In genomic region chr10:79038841-79039201, GRCh38 we compare ENCODE assay signal across 1 cellular context.
TF ChIP-seq lines count a peak whose summit lies in the region.

No MANE protein-coding gene starts in this region.

TF ChIP-seq in K562, 482 proteins besides CTCF, POLR2A, EP300 and RAD21 (continued from another document and continues in another):
- TF ChIP-seq HMBOX1 (IDR thresholded peaks at IDR 0.05) = peak; percentile 99
- TF ChIP-seq, protein P1, sequence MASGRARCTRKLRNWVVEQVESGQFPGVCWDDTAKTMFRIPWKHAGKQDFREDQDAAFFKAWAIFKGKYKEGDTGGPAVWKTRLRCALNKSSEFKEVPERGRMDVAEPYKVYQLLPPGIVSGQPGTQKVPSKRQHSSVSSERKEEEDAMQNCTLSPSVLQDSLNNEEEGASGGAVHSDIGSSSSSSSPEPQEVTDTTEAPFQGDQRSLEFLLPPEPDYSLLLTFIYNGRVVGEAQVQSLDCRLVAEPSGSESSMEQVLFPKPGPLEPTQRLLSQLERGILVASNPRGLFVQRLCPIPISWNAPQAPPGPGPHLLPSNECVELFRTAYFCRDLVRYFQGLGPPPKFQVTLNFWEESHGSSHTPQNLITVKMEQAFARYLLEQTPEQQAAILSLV (tag; IDR thresholded peaks at IDR 0.05) = no peak
- no peak for TF ChIP-seq IRF2 (CRISPR knock-in tag; IDR thresholded peaks at IDR 0.05)
- TF ChIP-seq KAT7 (CRISPR knock-in tag; IDR thresholded peaks at IDR 0.05; ENCODE audit: borderline replicate concordance) = no peak
- no peak for TF ChIP-seq SREBF2 (CRISPR knock-in tag; IDR thresholded peaks at IDR 0.05)
- TF ChIP-seq, protein P2, sequence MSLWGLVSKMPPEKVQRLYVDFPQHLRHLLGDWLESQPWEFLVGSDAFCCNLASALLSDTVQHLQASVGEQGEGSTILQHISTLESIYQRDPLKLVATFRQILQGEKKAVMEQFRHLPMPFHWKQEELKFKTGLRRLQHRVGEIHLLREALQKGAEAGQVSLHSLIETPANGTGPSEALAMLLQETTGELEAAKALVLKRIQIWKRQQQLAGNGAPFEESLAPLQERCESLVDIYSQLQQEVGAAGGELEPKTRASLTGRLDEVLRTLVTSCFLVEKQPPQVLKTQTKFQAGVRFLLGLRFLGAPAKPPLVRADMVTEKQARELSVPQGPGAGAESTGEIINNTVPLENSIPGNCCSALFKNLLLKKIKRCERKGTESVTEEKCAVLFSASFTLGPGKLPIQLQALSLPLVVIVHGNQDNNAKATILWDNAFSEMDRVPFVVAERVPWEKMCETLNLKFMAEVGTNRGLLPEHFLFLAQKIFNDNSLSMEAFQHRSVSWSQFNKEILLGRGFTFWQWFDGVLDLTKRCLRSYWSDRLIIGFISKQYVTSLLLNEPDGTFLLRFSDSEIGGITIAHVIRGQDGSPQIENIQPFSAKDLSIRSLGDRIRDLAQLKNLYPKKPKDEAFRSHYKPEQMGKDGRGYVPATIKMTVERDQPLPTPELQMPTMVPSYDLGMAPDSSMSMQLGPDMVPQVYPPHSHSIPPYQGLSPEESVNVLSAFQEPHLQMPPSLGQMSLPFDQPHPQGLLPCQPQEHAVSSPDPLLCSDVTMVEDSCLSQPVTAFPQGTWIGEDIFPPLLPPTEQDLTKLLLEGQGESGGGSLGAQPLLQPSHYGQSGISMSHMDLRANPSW (CRISPR knock-in tag; IDR thresholded peaks at IDR 0.05) = no peak
- no peak for TF ChIP-seq FOXM1 (IDR thresholded peaks at IDR 0.05; ENCODE audit: low read depth)
- TF ChIP-seq FOXM1 (CRISPR knock-in tag; IDR thresholded peaks at IDR 0.05; ENCODE audit: low read depth) = no peak
- TF ChIP-seq E2F1 (CRISPR knock-in tag; IDR thresholded peaks at IDR 0.05) = no peak
- no peak for TF ChIP-seq ZNF511 (CRISPR knock-in tag; IDR thresholded peaks at IDR 0.05)
- peak; percentile 44; the same call in 1 of the 2 replicates for TF ChIP-seq CEBPB (tag; IDR thresholded peaks at IDR 0.05)
- no peak for TF ChIP-seq ELK1 (CRISPR knock-in tag; IDR thresholded peaks at IDR 0.05)
- no peak for TF ChIP-seq ZNF143 (CRISPR knock-in tag; IDR thresholded peaks at IDR 0.05)
- TF ChIP-seq ARHGAP35 (IDR thresholded peaks at IDR 0.05; ENCODE audit: partially characterized antibody) = no peak
- peak; percentile 56; the same call in 1 of the 2 replicates for TF ChIP-seq VEZF1 (CRISPR knock-in tag; IDR thresholded peaks at IDR 0.05)
- TF ChIP-seq EP400 (IDR thresholded peaks at IDR 0.05) = peak; percentile 50; the same call in 1 of the 2 replicates
- TF ChIP-seq ZEB2 (IDR thresholded peaks at IDR 0.05) = no peak
- TF ChIP-seq, protein P3, sequence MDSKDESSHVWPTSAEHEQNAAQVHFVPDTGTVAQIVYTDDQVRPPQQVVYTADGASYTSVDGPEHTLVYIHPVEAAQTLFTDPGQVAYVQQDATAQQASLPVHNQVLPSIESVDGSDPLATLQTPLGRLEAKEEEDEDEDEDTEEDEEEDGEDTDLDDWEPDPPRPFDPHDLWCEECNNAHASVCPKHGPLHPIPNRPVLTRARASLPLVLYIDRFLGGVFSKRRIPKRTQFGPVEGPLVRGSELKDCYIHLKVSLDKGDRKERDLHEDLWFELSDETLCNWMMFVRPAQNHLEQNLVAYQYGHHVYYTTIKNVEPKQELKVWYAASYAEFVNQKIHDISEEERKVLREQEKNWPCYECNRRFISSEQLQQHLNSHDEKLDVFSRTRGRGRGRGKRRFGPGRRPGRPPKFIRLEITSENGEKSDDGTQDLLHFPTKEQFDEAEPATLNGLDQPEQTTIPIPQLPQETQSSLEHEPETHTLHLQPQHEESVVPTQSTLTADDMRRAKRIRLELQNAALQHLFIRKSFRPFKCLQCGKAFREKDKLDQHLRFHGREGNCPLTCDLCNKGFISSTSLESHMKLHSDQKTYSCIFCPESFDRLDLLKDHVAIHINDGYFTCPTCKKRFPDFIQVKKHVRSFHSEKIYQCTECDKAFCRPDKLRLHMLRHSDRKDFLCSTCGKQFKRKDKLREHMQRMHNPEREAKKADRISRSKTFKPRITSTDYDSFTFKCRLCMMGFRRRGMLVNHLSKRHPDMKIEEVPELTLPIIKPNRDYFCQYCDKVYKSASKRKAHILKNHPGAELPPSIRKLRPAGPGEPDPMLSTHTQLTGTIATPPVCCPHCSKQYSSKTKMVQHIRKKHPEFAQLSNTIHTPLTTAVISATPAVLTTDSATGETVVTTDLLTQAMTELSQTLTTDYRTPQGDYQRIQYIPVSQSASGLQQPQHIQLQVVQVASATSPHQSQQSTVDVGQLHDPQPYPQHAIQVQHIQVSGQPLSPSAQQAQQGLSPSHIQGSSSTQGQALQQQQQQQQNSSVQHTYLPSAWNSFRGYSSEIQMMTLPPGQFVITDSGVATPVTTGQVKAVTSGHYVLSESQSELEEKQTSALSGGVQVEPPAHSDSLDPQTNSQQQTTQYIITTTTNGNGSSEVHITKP (IDR thresholded peaks at IDR 0.05; ENCODE audit: partially characterized antibody) = peak; percentile 40
- no peak for TF ChIP-seq ZNF41 (CRISPR knock-in tag; conservative IDR thresholded peaks at IDR 0.05)
- TF ChIP-seq RBM25 (IDR thresholded peaks at IDR 0.05; ENCODE audit: low read depth, low read length, severe bottlenecking) = no peak
- TF ChIP-seq SLC30A9 (CRISPR knock-in tag; IDR thresholded peaks at IDR 0.05) = no peak
- no peak for TF ChIP-seq SMAD1 (IDR thresholded peaks at IDR 0.05; ENCODE audit: low read depth, low read length, partially characterized antibody)
- no peak for TF ChIP-seq ETV1 (tag; conservative IDR thresholded peaks at IDR 0.05; ENCODE audit: low read depth)
- TF ChIP-seq, protein P4, sequence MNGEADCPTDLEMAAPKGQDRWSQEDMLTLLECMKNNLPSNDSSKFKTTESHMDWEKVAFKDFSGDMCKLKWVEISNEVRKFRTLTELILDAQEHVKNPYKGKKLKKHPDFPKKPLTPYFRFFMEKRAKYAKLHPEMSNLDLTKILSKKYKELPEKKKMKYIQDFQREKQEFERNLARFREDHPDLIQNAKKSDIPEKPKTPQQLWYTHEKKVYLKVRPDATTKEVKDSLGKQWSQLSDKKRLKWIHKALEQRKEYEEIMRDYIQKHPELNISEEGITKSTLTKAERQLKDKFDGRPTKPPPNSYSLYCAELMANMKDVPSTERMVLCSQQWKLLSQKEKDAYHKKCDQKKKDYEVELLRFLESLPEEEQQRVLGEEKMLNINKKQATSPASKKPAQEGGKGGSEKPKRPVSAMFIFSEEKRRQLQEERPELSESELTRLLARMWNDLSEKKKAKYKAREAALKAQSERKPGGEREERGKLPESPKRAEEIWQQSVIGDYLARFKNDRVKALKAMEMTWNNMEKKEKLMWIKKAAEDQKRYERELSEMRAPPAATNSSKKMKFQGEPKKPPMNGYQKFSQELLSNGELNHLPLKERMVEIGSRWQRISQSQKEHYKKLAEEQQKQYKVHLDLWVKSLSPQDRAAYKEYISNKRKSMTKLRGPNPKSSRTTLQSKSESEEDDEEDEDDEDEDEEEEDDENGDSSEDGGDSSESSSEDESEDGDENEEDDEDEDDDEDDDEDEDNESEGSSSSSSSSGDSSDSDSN (IDR thresholded peaks at IDR 0.05; ENCODE audit: borderline replicate concordance in 1 of 2, low read depth in 2 of 2, low read length in 2 of 2) = no peak
- TF ChIP-seq GTF2A2 (tag; IDR thresholded peaks at IDR 0.05) = no peak
- TF ChIP-seq ZNF324 (CRISPR knock-in tag; IDR thresholded peaks at IDR 0.05) = no peak
- no peak for TF ChIP-seq ZNF830 (CRISPR knock-in tag; IDR thresholded peaks at IDR 0.05)
- no peak for TF ChIP-seq RFX5 (IDR thresholded peaks at IDR 0.05; ENCODE audit: low read depth, low read length)
- TF ChIP-seq NFATC3 (IDR thresholded peaks at IDR 0.05) = no peak
- TF ChIP-seq PATZ1 (CRISPR knock-in tag; IDR thresholded peaks at IDR 0.05; ENCODE audit: borderline replicate concordance) = no peak
- no peak for TF ChIP-seq ATF4 (CRISPR knock-in tag; IDR thresholded peaks at IDR 0.05)
- TF ChIP-seq RNF219 (CRISPR knock-in tag; IDR thresholded peaks at IDR 0.05) = no peak
- TF ChIP-seq ZNF76 (CRISPR knock-in tag; IDR thresholded peaks at IDR 0.05; ENCODE audit: borderline replicate concordance) = no peak
- 0 out of 2 replicates have a peak, but pooled peaks have one; percentile 56 for TF ChIP-seq LEF1 (IDR thresholded peaks at IDR 0.05)
- no peak for TF ChIP-seq TCF7 (IDR thresholded peaks at IDR 0.05; ENCODE audit: borderline replicate concordance)
- TF ChIP-seq ILF3 (IDR thresholded peaks at IDR 0.05; ENCODE audit: borderline replicate concordance) = no peak
- TF ChIP-seq BCL6 (CRISPR knock-in tag; IDR thresholded peaks at IDR 0.05) = no peak
- no peak for TF ChIP-seq BHLHE40 (IDR thresholded peaks at IDR 0.05; ENCODE audit: low read length)
